Comparison of ENCODE assay signal across 9 cellular contexts in genomic region chr1:15256584-15256983, GRCh38. TPM values are rescaled to one million over a fixed set of nuclear protein-coding genes. Genes with fewer than 3 reads are reported as not detected.
"Had no signal": no experiment of that assay in that cellular context is flagged by ENCODE, and none has a peak within 500 bp of the region (broad histone marks: within the 10 kb centered on the region; RNA-seq: fewer than 3 reads in every experiment).

No MANE protein-coding gene starts in this region.

- H3K36me3 Mint-ChIP-seq: IgD-negative memory B cell had no signal

- DNase-seq: GM23248, GOT3, H7, HFFc6 had no signal

- H3K9ac ChIP-seq: GM23248 had no signal

- H3K4me3 Mint-ChIP-seq: HFFc6, IgD-negative memory B cell had no signal

- H3K9me3 ChIP-seq: HAP-1 had no signal

- H3K4me3 ChIP-seq: GM23248, HAP-1 had no signal

- ATAC-seq: HCT116, HepG2 had no signal

- H3K36me3 ChIP-seq: HAP-1 had no signal

- H3K4me1 ChIP-seq: HAP-1 had no signal

- H3K9me3 Mint-ChIP-seq: HFFc6, IgD-negative memory B cell had no signal

- H3K27ac ChIP-seq: GM23248, HL-60 had no signal

- H3K27ac Mint-ChIP-seq: HFFc6, IgD-negative memory B cell had no signal

RNA-seq across cellular contexts. Expression of gene FHAD1, which starts 9.6 kb away (rescaled TPM):
- total RNA-seq: GM23248, HepG2 had no signal
- polyA plus RNA-seq: HepG2, IgD-negative memory B cell had no signal
